7 cellular contexts compared by ENCODE assay signal in the genomic region with DNA sequence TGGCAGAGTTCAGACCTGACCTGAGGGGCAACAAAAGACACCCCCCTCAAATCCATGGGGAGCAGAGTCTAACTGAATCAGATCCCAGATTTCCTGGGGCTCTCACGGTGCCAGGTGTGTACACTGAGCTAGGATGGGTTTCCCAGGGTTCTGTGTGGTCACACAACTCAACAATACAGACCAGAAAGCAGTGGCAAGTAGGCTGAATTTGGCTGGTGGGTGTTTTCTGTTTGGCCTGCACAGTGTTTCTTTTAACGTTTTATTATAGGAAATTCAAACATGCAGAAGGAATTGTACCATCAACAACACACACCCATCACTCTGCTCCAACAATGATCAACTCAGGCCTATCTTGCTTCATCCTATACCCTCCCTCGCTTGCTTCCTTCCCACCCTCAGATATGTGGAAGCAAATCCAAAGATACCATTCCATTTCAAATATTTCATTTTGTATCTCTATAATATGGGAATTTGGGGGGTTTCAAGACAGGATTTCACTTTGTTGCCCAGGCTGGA. TPM values are rescaled to one million over a fixed set of nuclear protein-coding genes. Genes with fewer than 3 reads are reported as not detected.
DNase-seq lines count a peak whose midpoint lies in the region; ATAC-seq and TF ChIP-seq lines count a peak whose summit lies in the region.
"Not testable (repeated sequence)": the region's sequence is repeated elsewhere in the genome, so short reads cannot be mapped to it uniquely, and the experiment has no call there.

No MANE protein-coding gene starts in this region.

- peaks cover 45% of the 10 kb centered on the region for H3K4me1 ChIP-seq in BLaER1

- not testable (repeated sequence) for H3K9me3 Mint-ChIP-seq in IgD-negative memory B cell; activated B cell treated with CpG ODN at 0.5 μM for 24 hours; activated naive CD8-positive, alpha-beta T cell treated with anti-CD3 and anti-CD28 coated beads, Interleukin-2, amount 10 ng/mL, durations not matched to agents 7 days and 5 days; dendritic cell treated with granulocyte-macrophage colony-stimulating factor and Interleukin-4, amounts not matched to agents 40 ng/mL and 50 ng/mL, for 4 days; naive B cell; stimulated activated memory B cell treated with anti-CD40 and anti-IgM and Interleukin-4, amounts not matched to agents 10 μg/mL and 1 μg/mL and 100 μg/mL, for 72 hours

- not testable (repeated sequence) for ATAC-seq in activated B cell treated with CpG ODN at 0.5 μM for 24 hours (ENCODE audit: low read depth); activated naive CD8-positive, alpha-beta T cell treated with anti-CD3 and anti-CD28 coated beads, Interleukin-2, amount 10 ng/mL, durations not matched to agents 7 days and 5 days (ENCODE audit: low read depth); naive B cell (ENCODE audit: low read depth in 2 of 2); stimulated activated memory B cell treated with anti-CD40 and anti-IgM and Interleukin-4, amounts not matched to agents 10 μg/mL and 1 μg/mL and 100 μg/mL, for 72 hours

- not testable (repeated sequence) for TF ChIP-seq CTCF in activated B cell treated with CpG ODN at 0.5 μM for 24 hours (IDR thresholded peaks at IDR 0.05)

- not testable (repeated sequence) for H4K20me1 ChIP-seq in BLaER1

- not testable (repeated sequence) for H3K4me3 Mint-ChIP-seq in IgD-negative memory B cell; activated B cell treated with CpG ODN at 0.5 μM for 24 hours; activated naive CD8-positive, alpha-beta T cell treated with anti-CD3 and anti-CD28 coated beads, Interleukin-2, amount 10 ng/mL, durations not matched to agents 7 days and 5 days; dendritic cell treated with granulocyte-macrophage colony-stimulating factor and Interleukin-4, amounts not matched to agents 40 ng/mL and 50 ng/mL, for 4 days; stimulated activated memory B cell treated with anti-CD40 and anti-IgM and Interleukin-4, amounts not matched to agents 10 μg/mL and 1 μg/mL and 100 μg/mL, for 72 hours
- peak overlapping the region in 7 of 8 donors; percentile 76 to 94 (median 82) for H3K4me3 Mint-ChIP-seq in naive B cell

- POLR2A ChIA-PET in activated B cell treated with CpG ODN at 0.5 μM for 24 hours (lab: Charles Lee); activated naive CD8-positive, alpha-beta T cell treated with anti-CD3 and anti-CD28 coated beads, Interleukin-2, amount 10 ng/mL, durations not matched to agents 7 days and 5 days (lab: Charles Lee): not testable (repeated sequence)

- DNase-seq in activated B cell treated with CpG ODN at 0.5 μM for 24 hours; activated naive CD8-positive, alpha-beta T cell treated with anti-CD3 and anti-CD28 coated beads, Interleukin-2, amount 10 ng/mL, durations not matched to agents 7 days and 5 days; naive B cell: not testable (repeated sequence)

- H3K27me3 ChIP-seq in BLaER1 = not testable (repeated sequence)

- CTCF ChIA-PET in activated B cell treated with CpG ODN at 0.5 μM for 24 hours (lab: Charles Lee) = interaction anchor here (0.5 to 1.3 kb wide), 2 partner anchors 34 to 223 kb away, joined by 3 read pairs; no protein-coding TSS in a partner anchor

- H3K9me3 ChIP-seq in BLaER1 = not testable (repeated sequence)

- peak overlapping the region; percentile 55 for H3K27ac ChIP-seq in BLaER1

- H3K4me2 ChIP-seq in BLaER1 = peak overlapping the region; percentile 92

- 0 out of 2 replicates have a peak overlapping the region, but pooled peaks have one; percentile 34 for H3K9ac ChIP-seq in BLaER1

- H3K27ac Mint-ChIP-seq in IgD-negative memory B cell = peak overlapping the region in 2 of 3 donors; percentile 76 to 94
- peak overlapping the region; percentile 84 for H3K27ac Mint-ChIP-seq in activated B cell treated with CpG ODN at 0.5 μM for 24 hours
- peak overlapping the region; percentile 39 for H3K27ac Mint-ChIP-seq in activated naive CD8-positive, alpha-beta T cell treated with anti-CD3 and anti-CD28 coated beads, Interleukin-2, amount 10 ng/mL, durations not matched to agents 7 days and 5 days
- H3K27ac Mint-ChIP-seq in dendritic cell treated with granulocyte-macrophage colony-stimulating factor and Interleukin-4, amounts not matched to agents 40 ng/mL and 50 ng/mL, for 4 days = peak overlapping the region; percentile 80
- peak overlapping the region in 5 of 6 donors; percentile 93 to 98 (median 96) for H3K27ac Mint-ChIP-seq in naive B cell
- peak overlapping the region; percentile 68 for H3K27ac Mint-ChIP-seq in stimulated activated memory B cell treated with anti-CD40 and anti-IgM and Interleukin-4, amounts not matched to agents 10 μg/mL and 1 μg/mL and 100 μg/mL, for 72 hours

- H3K36me3 ChIP-seq in BLaER1 = peaks cover 35% of the 10 kb centered on the region

- intact Hi-C loops in activated B cell treated with CpG ODN at 0.5 μM for 24 hours (cut with micrococcal nuclease); dendritic cell treated with granulocyte-macrophage colony-stimulating factor and Interleukin-4, amounts not matched to agents 40 ng/mL and 50 ng/mL, for 4 days (cut with micrococcal nuclease): not testable (repeated sequence)

- H3K27me3 Mint-ChIP-seq in IgD-negative memory B cell; activated B cell treated with CpG ODN at 0.5 μM for 24 hours; activated naive CD8-positive, alpha-beta T cell treated with anti-CD3 and anti-CD28 coated beads, Interleukin-2, amount 10 ng/mL, durations not matched to agents 7 days and 5 days; dendritic cell treated with granulocyte-macrophage colony-stimulating factor and Interleukin-4, amounts not matched to agents 40 ng/mL and 50 ng/mL, for 4 days; naive B cell; stimulated activated memory B cell treated with anti-CD40 and anti-IgM and Interleukin-4, amounts not matched to agents 10 μg/mL and 1 μg/mL and 100 μg/mL, for 72 hours: not testable (repeated sequence)

- H3K4me3 ChIP-seq in BLaER1 = not testable (repeated sequence)

- H3K36me3 Mint-ChIP-seq in IgD-negative memory B cell = not testable (repeated sequence)
- peaks cover 24% of the 10 kb centered on the region for H3K36me3 Mint-ChIP-seq in activated B cell treated with CpG ODN at 0.5 μM for 24 hours (ENCODE audit: low read depth)
- H3K36me3 Mint-ChIP-seq in activated naive CD8-positive, alpha-beta T cell treated with anti-CD3 and anti-CD28 coated beads, Interleukin-2, amount 10 ng/mL, durations not matched to agents 7 days and 5 days = peaks cover 22% of the 10 kb centered on the region
- H3K36me3 Mint-ChIP-seq in dendritic cell treated with granulocyte-macrophage colony-stimulating factor and Interleukin-4, amounts not matched to agents 40 ng/mL and 50 ng/mL, for 4 days (ENCODE audit: low read depth) = peaks cover 43% of the 10 kb centered on the region
- peaks cover 0 to 17% of the 10 kb centered on the region in 2 donors for H3K36me3 Mint-ChIP-seq in naive B cell
- peaks cover 14% of the 10 kb centered on the region for H3K36me3 Mint-ChIP-seq in stimulated activated memory B cell treated with anti-CD40 and anti-IgM and Interleukin-4, amounts not matched to agents 10 μg/mL and 1 μg/mL and 100 μg/mL, for 72 hours

- H3K4me1 Mint-ChIP-seq in IgD-negative memory B cell (peaks cover 24 to 27% (median 26%) of the 10 kb centered on the region in 3 donors), activated B cell treated with CpG ODN at 0.5 μM for 24 hours (peaks cover 52% of the 10 kb centered on the region), naive B cell (peaks cover 41 to 60% (median 55%) of the 10 kb centered on the region in 3 donors)
- peaks cover 23% of the 10 kb centered on the region for H3K4me1 Mint-ChIP-seq in activated naive CD8-positive, alpha-beta T cell treated with anti-CD3 and anti-CD28 coated beads, Interleukin-2, amount 10 ng/mL, durations not matched to agents 7 days and 5 days
- peaks cover 70% of the 10 kb centered on the region for H3K4me1 Mint-ChIP-seq in dendritic cell treated with granulocyte-macrophage colony-stimulating factor and Interleukin-4, amounts not matched to agents 40 ng/mL and 50 ng/mL, for 4 days (ENCODE audit: low read depth)
- peaks cover 41% of the 10 kb centered on the region for H3K4me1 Mint-ChIP-seq in stimulated activated memory B cell treated with anti-CD40 and anti-IgM and Interleukin-4, amounts not matched to agents 10 μg/mL and 1 μg/mL and 100 μg/mL, for 72 hours

RNA-seq across cellular contexts. Expression of a gene that starts 5.1 kb away (rescaled TPM):
- polyA plus RNA-seq in IgD-negative memory B cell (53.4 TPM), naive B cell (ENCODE audit: low read depth in 6 of 6) (100 to 1,000 TPM in 2 of 6 donors, 10 to 100 TPM in 4; 70.6 to 109 (median 91.5) TPM)
- total RNA-seq in activated B cell treated with CpG ODN at 0.5 μM for 24 hours = 76.8 and 79.9 TPM in 2 replicates
- total RNA-seq in activated naive CD8-positive, alpha-beta T cell treated with anti-CD3 and anti-CD28 coated beads, Interleukin-2, amount 10 ng/mL, durations not matched to agents 7 days and 5 days = 100 to 1,000 TPM; 159 to 175 TPM

Comparison
In these comparisons a context has a peak if more than half of its experiments do, and no peak if none do; other contexts are left out.
1. H3K27ac Mint-ChIP-seq: peak in every context shown above with its lines; median percentile 96 in naive B cell; 85 in IgD-negative memory B cell; 84 in activated B cell treated with CpG ODN at 0.5 μM for 24 hours; 80 in dendritic cell treated with granulocyte-macrophage colony-stimulating factor and Interleukin-4, amounts not matched to agents 40 ng/mL and 50 ng/mL, for 4 days; 68 in stimulated activated memory B cell treated with anti-CD40 and anti-IgM and Interleukin-4, amounts not matched to agents 10 μg/mL and 1 μg/mL and 100 μg/mL, for 72 hours; 39 in activated naive CD8-positive, alpha-beta T cell treated with anti-CD3 and anti-CD28 coated beads, Interleukin-2, amount 10 ng/mL, durations not matched to agents 7 days and 5 days.